In genomic region chr9:135158572-135158937, GRCh38 we compare ENCODE assay signal across 17 cellular contexts.
A peak's percentile ranks its signal among the peaks of the same experiment; 100 is the strongest.
DNase-seq lines count a peak whose midpoint lies in the region; ATAC-seq, FAIRE-seq and TF ChIP-seq lines count a peak whose summit lies in the region.
"Had no signal": no experiment of that assay in that cellular context is flagged by ENCODE, and none has a peak within 500 bp of the region (broad histone marks: within the 10 kb centered on the region; RNA-seq: fewer than 3 reads in every experiment).

No MANE protein-coding gene starts in this region.

- FAIRE-seq in A549 (lab: Jason Lieb, UNC) (no peak), K562 (lab: Jason Lieb, UNC) (no peak), frontal cortex (lab: Jason Lieb, UNC) (no peak)
- FAIRE-seq: GM12891, GM18507 had no signal

- no peak for TF ChIP-seq POLR2A in A549 (IDR thresholded peaks at IDR 0.05; ENCODE audit: low read length)
- no peak for TF ChIP-seq POLR2A in K562 (conservative IDR thresholded peaks at IDR 0.05)

- H3K27ac ChIP-seq in A549 = no peak overlapping the region
- peak overlapping the region; percentile 94 for H3K27ac ChIP-seq in A673 (ENCODE audit: low read depth, low read length, poor library complexity, severe bottlenecking)
- H3K27ac ChIP-seq in K562 (ENCODE audit: extremely low read depth, low read depth, low read length) = no peak overlapping the region
- no peak overlapping the region for H3K27ac ChIP-seq in osteoblast (ENCODE audit: low read depth, low read length)

- POLR2A ChIA-PET in A549 (lab: Yijun Ruan, JAX) = no interaction called here
- POLR2A ChIA-PET in A673 (lab: Charles Lee; ENCODE audit: low non-redundant PET) = no interaction called here
- POLR2A ChIA-PET in K562 (lab: Yijun Ruan, JAX) = no interaction called here

- TF ChIP-seq CTCF in A549 (IDR thresholded peaks at IDR 0.05) (no peak), A673 (conservative IDR thresholded peaks at IDR 0.05; ENCODE audit: low read depth, low read length) (no peak), K562 (IDR thresholded peaks at IDR 0.05 in 2 of 3, conservative IDR thresholded peaks at IDR 0.05 in 1 of 3; ENCODE audit: insufficient read depth in 2 of 3, low read depth in 1 of 3, low read length in 3 of 3) (no peak), osteoblast (IDR thresholded peaks at IDR 0.05; ENCODE audit: extremely low read depth, low read depth, low read length) (no peak), omental fat pad (IDR thresholded peaks at IDR 0.05) (no peak)

- DNase-seq in A549 (ENCODE audit: low read depth in 1 of 2, low spot score in 1 of 2) = no peak
- DNase-seq in A673 (ENCODE audit: low spot score) = peak; percentile 63
- DNase-seq in K562 (ENCODE audit: extremely low read depth in 1 of 4, low spot score in 3 of 4) = no peak
- peak; percentile 46 for DNase-seq in osteoblast (ENCODE audit: insufficient read length, low spot score, missing footprints)
- no peak for DNase-seq in frontal cortex (ENCODE audit: low spot score in 2 of 2)
- DNase-seq in omental fat pad (ENCODE audit: low spot score) = no peak
- DNase-seq: C1 segment of cervical spinal cord; Calu3; CD4-positive, alpha-beta memory T cell; COR-L47; DMS53; DMS79 treated with DMSO at 0.1 percent for 48 hours; GF-D8; H9; HFFc6 had no signal

- TF ChIP-seq EP300 in A549 (IDR thresholded peaks at IDR 0.05) (no peak), K562 (IDR thresholded peaks at IDR 0.05; ENCODE audit: low read length) (no peak)

- H3K4me1 ChIP-seq in A549 = no peaks in the 10 kb centered on the region
- H3K4me1 ChIP-seq in A673 (ENCODE audit: insufficient read depth, low read length, poor library complexity, severe bottlenecking) = peaks cover 46% of the 10 kb centered on the region
- H3K4me1 ChIP-seq in K562 (replicated peaks in 1 of 2; ENCODE audit: control insufficient read depth in 2 of 2, insufficient read depth in 2 of 2, low read length in 2 of 2) = no peaks in the 10 kb centered on the region
- no peaks in the 10 kb centered on the region for H3K4me1 ChIP-seq in osteoblast (ENCODE audit: insufficient read depth, low read length)

- H3K79me2 ChIP-seq in K562 (ENCODE audit: control insufficient read depth, insufficient read depth, low read length) = no peaks in the 10 kb centered on the region
- no peaks in the 10 kb centered on the region for H3K79me2 ChIP-seq in osteoblast (ENCODE audit: insufficient read depth, low read length)

- intact Hi-C loops in A673 (cut with micrococcal nuclease; ENCODE audit: unreplicated experiment) = loop anchor here (5.0 kb wide), 1 partner anchor 71 kb away; the partner anchor contains the start of gene OLFM1
- intact Hi-C loops in K562 (cut with micrococcal nuclease) = no loop called here

- TF ChIP-seq RAD21 in A549 (conservative IDR thresholded peaks at IDR 0.05 in 1 of 2, IDR thresholded peaks at IDR 0.05 in 1 of 2) = no peak
- TF ChIP-seq RAD21 in K562 (CRISPR knock-in tag; conservative IDR thresholded peaks at IDR 0.05 in 1 of 2, IDR thresholded peaks at IDR 0.05 in 1 of 2) = no peak

- H3K36me3 ChIP-seq in A673 (ENCODE audit: insufficient read depth, low read length, poor library complexity, severe bottlenecking) = peaks cover 11% of the 10 kb centered on the region
- H3K36me3 ChIP-seq in K562 (ENCODE audit: control insufficient read depth, insufficient read depth, low read length) = no peaks in the 10 kb centered on the region
- no peaks in the 10 kb centered on the region for H3K36me3 ChIP-seq in osteoblast (ENCODE audit: insufficient read depth, low read length)

- H2AFZ ChIP-seq in K562 (ENCODE audit: low read depth, low read length) (no peak overlapping the region), osteoblast (ENCODE audit: low read length) (no peak overlapping the region)

- no peaks in the 10 kb centered on the region for H3K9me1 ChIP-seq in K562 (ENCODE audit: control insufficient read depth, insufficient read depth, low read length)

- no peak for ATAC-seq in A549
- no peak for ATAC-seq in K562
- no peak for ATAC-seq in omental fat pad (ENCODE audit: low FRiP score)

- H3K4me2 ChIP-seq in A549 = no peak overlapping the region
- no peak overlapping the region for H3K4me2 ChIP-seq in K562 (ENCODE audit: insufficient read depth, low read length)
- no peak overlapping the region for H3K4me2 ChIP-seq in osteoblast (ENCODE audit: insufficient read depth, low read length)

- WGBS in A549 (ENCODE audit: missing lambda C conversion rate) = 0% methylated on average over 3 of the region's 6 CpGs
- WGBS in K562 (ENCODE audit: insufficient coverage, low coverage, missing lambda C conversion rate) = 3% methylated on average over 6 of the region's 6 CpGs

- CTCF ChIA-PET in A549 (lab: Yijun Ruan, JAX) = interaction anchor here (1.0 to 5.7 kb wide), 3 partner anchors 12 to 72 kb away, joined by 3 to 19 read pairs (median 4); partner anchors contain the start of gene OLFM1
- CTCF ChIA-PET in A673 (lab: Charles Lee) = no interaction called here
- CTCF ChIA-PET in K562 (lab: Yijun Ruan, JAX; ENCODE audit: low intra/inter-chr PET ratio) = no interaction called here

- H3K4me3 ChIP-seq in A549 (no peak overlapping the region), A673 (ENCODE audit: low read depth, low read length, poor library complexity, severe bottlenecking) (no peak overlapping the region), K562 (no peak overlapping the region), osteoblast (ENCODE audit: insufficient read depth, low read length) (no peak overlapping the region)

- H3K27me3 ChIP-seq in A673 (replicated peaks; ENCODE audit: insufficient read depth, low read depth, low read length, poor library complexity) (no peaks in the 10 kb centered on the region), K562 (ENCODE audit: control insufficient read depth in 2 of 2, insufficient read depth in 2 of 2, low read length in 2 of 2) (peaks cover 0 to 22% of the 10 kb centered on the region in 2 experiments; a peak in 3 of 5 replicates), osteoblast (ENCODE audit: insufficient read depth, low read length) (no peaks in the 10 kb centered on the region)

- H3K9me3 ChIP-seq in A549 = no peaks in the 10 kb centered on the region
- no peaks in the 10 kb centered on the region for H3K9me3 ChIP-seq in A673 (ENCODE audit: low read depth, low read length, poor library complexity, severe bottlenecking)
- H3K9me3 ChIP-seq in K562 (replicated peaks; ENCODE audit: control insufficient read depth, insufficient read depth, low read depth, low read length) = no peaks in the 10 kb centered on the region
- no peaks in the 10 kb centered on the region for H3K9me3 ChIP-seq in osteoblast (ENCODE audit: low read depth, low read length)

- H4K20me1 ChIP-seq in K562 (replicated peaks; ENCODE audit: control insufficient read depth, insufficient read depth, low read length) = peaks cover 15% of the 10 kb centered on the region
- no peaks in the 10 kb centered on the region for H4K20me1 ChIP-seq in osteoblast (ENCODE audit: insufficient read depth, low read length)

- in situ Hi-C loops in K562 (cut with MboI) = no loop called here

- BruUV-seq in A673 (replicated peaks; lab: Mats Ljungman, UMichigan) (no TSS peak), K562 (replicated peaks; lab: Mats Ljungman, UMichigan) (no TSS peak)

- no peak overlapping the region for H3K9ac ChIP-seq in K562 (ENCODE audit: insufficient read depth in 1 of 2, low read depth in 2 of 2, low read length in 2 of 2)

TF ChIP-seq in A549, 52 proteins besides CTCF, POLR2A, EP300 and RAD21:
- TF ChIP-seq RFX5 (IDR thresholded peaks at IDR 0.05) (no peak), MAFK (IDR thresholded peaks at IDR 0.05; ENCODE audit: partially characterized antibody) (peak; percentile 81), PHF8 (IDR thresholded peaks at IDR 0.05; ENCODE audit: borderline replicate concordance, low read depth) (no peak), HEYL (CRISPR knock-in tag; IDR thresholded peaks at IDR 0.05) (no peak), NR3C1 (IDR thresholded peaks at IDR 0.05) (no peak)
- TF ChIP-seq, protein P1, sequence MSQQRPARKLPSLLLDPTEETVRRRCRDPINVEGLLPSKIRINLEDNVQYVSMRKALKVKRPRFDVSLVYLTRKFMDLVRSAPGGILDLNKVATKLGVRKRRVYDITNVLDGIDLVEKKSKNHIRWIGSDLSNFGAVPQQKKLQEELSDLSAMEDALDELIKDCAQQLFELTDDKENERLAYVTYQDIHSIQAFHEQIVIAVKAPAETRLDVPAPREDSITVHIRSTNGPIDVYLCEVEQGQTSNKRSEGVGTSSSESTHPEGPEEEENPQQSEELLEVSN (IDR thresholded peaks at IDR 0.05; ENCODE audit: borderline replicate concordance, low read depth) = no peak

TF ChIP-seq in K562, 482 proteins besides CTCF, POLR2A, EP300 and RAD21:
- TF ChIP-seq ZNF316 (IDR thresholded peaks at IDR 0.05) (peak; percentile 57), RBM25 (IDR thresholded peaks at IDR 0.05; ENCODE audit: low read depth, low read length, severe bottlenecking) (no peak), NFIX (CRISPR knock-in tag; IDR thresholded peaks at IDR 0.05; ENCODE audit: low read depth) (no peak), MAFF (IDR thresholded peaks at IDR 0.05; ENCODE audit: low read length) (peak; percentile 31; the same call in 1 of the 2 replicates), ZKSCAN3 (CRISPR knock-in tag; IDR thresholded peaks at IDR 0.05) (no peak), MAFK (IDR thresholded peaks at IDR 0.05; ENCODE audit: low read length) (peak; percentile 62; the same call in 1 of the 2 replicates), C11orf30 (IDR thresholded peaks at IDR 0.05; ENCODE audit: low read depth) (peak; percentile 34; the same call in 1 of the 2 replicates)

Comparison
In these comparisons a context has a peak if more than half of its experiments do, and no peak if none do; other contexts are left out.
1. DNase-seq: peak in A673 (single experiment) and osteoblast (single experiment); none in A549 (0 of 2), K562 (0 of 4), frontal cortex (0 of 2) and omental fat pad (single experiment).
2. Of the 35 proteins assayed by ChIP-seq in both K562 and A549: peak only in K562: none; only in A549: none; in both: MAFK; in neither: 34.